ENCODE assay signal across 9 cellular contexts in genomic region chr17:76256430-76257050, GRCh38. TPM values are rescaled to one million over a fixed set of nuclear protein-coding genes. Genes with fewer than 3 reads are reported as not detected.
DNase-seq lines count a peak whose midpoint lies in the region; ATAC-seq, FAIRE-seq and TF ChIP-seq lines count a peak whose summit lies in the region.
"Not testable (repeated sequence)": the region's sequence is repeated elsewhere in the genome, so short reads cannot be mapped to it uniquely, and the experiment has no call there.
"Had no signal": no experiment of that assay in that cellular context is flagged by ENCODE, and none has a peak within 500 bp of the region (broad histone marks: within the 10 kb centered on the region; RNA-seq: fewer than 3 reads in every experiment).

No MANE protein-coding gene starts in this region.

- not testable (repeated sequence) for H3K9me3 Mint-ChIP-seq in CD8-positive, alpha-beta memory T cell

- not testable (repeated sequence) for H3K36me3 Mint-ChIP-seq in CD8-positive, alpha-beta memory T cell; T-helper 17 cell (ENCODE audit: low read depth)

- H3K4me3 Mint-ChIP-seq in CD8-positive, alpha-beta memory T cell: peak overlapping the region; percentile 43 to 88 (median 83)
- peak overlapping the region; percentile 58 for H3K4me3 Mint-ChIP-seq in T-helper 17 cell

- H3K79me2 ChIP-seq in K562 (ENCODE audit: control insufficient read depth, insufficient read depth, low read length): not testable (repeated sequence)

- not testable (repeated sequence) for H3K27me3 Mint-ChIP-seq in CD8-positive, alpha-beta memory T cell; T-helper 17 cell

- TSS peak; percentile 97 for BruUV-seq in K562 (replicated peaks; lab: Mats Ljungman, UMichigan)

- not testable (repeated sequence) for ATAC-seq in T-helper 17 cell, mucosa of descending colon
- peak; percentile 57 for ATAC-seq in K562

- peaks cover 47% of the 10 kb centered on the region for H3K4me1 ChIP-seq in CD8-positive, alpha-beta memory T cell (ENCODE audit: insufficient read depth, low read length)
- not testable (repeated sequence) for H3K4me1 ChIP-seq in K562 (replicated peaks in 1 of 2; ENCODE audit: control insufficient read depth in 2 of 2, insufficient read depth in 2 of 2, low read length in 2 of 2); tibial artery
- H3K4me1 ChIP-seq in mucosa of descending colon (ENCODE audit: low read depth) (peaks cover 38% of the 10 kb centered on the region), small intestine (ENCODE audit: control insufficient read depth in 2 of 2, insufficient read depth in 1 of 2, low read depth in 1 of 2, low read length in 1 of 2) (peaks cover 6 to 11% of the 10 kb centered on the region in 2 donors)

- not testable (repeated sequence) for H3K27me3 ChIP-seq in CD8-positive, alpha-beta memory T cell (ENCODE audit: insufficient read depth, low read length, poor library complexity, severe bottlenecking); K562 (ENCODE audit: control insufficient read depth in 2 of 2, insufficient read depth in 2 of 2, low read length in 2 of 2); small intestine (ENCODE audit: control insufficient read depth in 2 of 2, insufficient read depth in 2 of 2, low read length in 2 of 2)
- peaks cover 0 to 29% of the 10 kb centered on the region in 2 donors for H3K27me3 ChIP-seq in tibial artery

- not testable (repeated sequence) for H3K27ac ChIP-seq in CD8-positive, alpha-beta memory T cell (ENCODE audit: low read depth, low read length); K562 (ENCODE audit: extremely low read depth, low read depth, low read length); tibial artery
- peak overlapping the region; percentile 30 to 45 for H3K27ac ChIP-seq in small intestine (ENCODE audit: low read depth in 1 of 2, low read length in 1 of 2)

- H3K9ac ChIP-seq in K562 (ENCODE audit: insufficient read depth in 1 of 2, low read depth in 2 of 2, low read length in 2 of 2): not testable (repeated sequence)

- TF ChIP-seq POLR2A in K562 (conservative IDR thresholded peaks at IDR 0.05): peak; percentile 75

- H3K4me3 ChIP-seq in CD8-positive, alpha-beta memory T cell (ENCODE audit: low read length): peak overlapping the region; percentile 26
- not testable (repeated sequence) for H3K4me3 ChIP-seq in K562; mucosa of descending colon; small intestine (ENCODE audit: low read depth in 1 of 2, low read length in 2 of 2); tibial artery

- CTCF ChIA-PET in CD8-positive, alpha-beta memory T cell (lab: Charles Lee): interaction anchor here (0.6 to 3.1 kb wide), 13 partner anchors 10 to 130 kb away, joined by 3 to 11 read pairs (median 4); no protein-coding TSS in a partner anchor
- CTCF ChIA-PET in K562 (lab: Yijun Ruan, JAX; ENCODE audit: low intra/inter-chr PET ratio): not testable (repeated sequence)

- not testable (repeated sequence) for H3K36me3 ChIP-seq in CD8-positive, alpha-beta memory T cell (ENCODE audit: insufficient read depth, low read length); K562 (ENCODE audit: control insufficient read depth, insufficient read depth, low read length); mucosa of descending colon (ENCODE audit: low read depth); small intestine (ENCODE audit: control insufficient read depth in 2 of 2, insufficient read depth in 2 of 2, low read length in 2 of 2); tibial artery

- H3K9me1 ChIP-seq in K562 (ENCODE audit: control insufficient read depth, insufficient read depth, low read length): not testable (repeated sequence)

- in situ Hi-C loops in K562 (cut with MboI): not testable (repeated sequence)

- not testable (repeated sequence) for TF ChIP-seq CTCF in K562 (IDR thresholded peaks at IDR 0.05 in 2 of 3, conservative IDR thresholded peaks at IDR 0.05 in 1 of 3; ENCODE audit: insufficient read depth in 2 of 3, low read depth in 1 of 3, low read length in 3 of 3); mucosa of descending colon (IDR thresholded peaks at IDR 0.05); tibial artery (IDR thresholded peaks at IDR 0.05)

- H3K4me1 Mint-ChIP-seq in CD8-positive, alpha-beta memory T cell: peaks cover 38 to 47% (median 42%) of the 10 kb centered on the region in 3 donors
- H3K4me1 Mint-ChIP-seq in T-helper 17 cell: peaks cover 23% of the 10 kb centered on the region

- 30% methylated on average over 19 of the region's 19 CpGs for WGBS in K562 (ENCODE audit: insufficient coverage, low coverage, missing lambda C conversion rate)
- 56 to 72% (median 67%) methylated on average over 19 of the region's 19 CpGs for WGBS in small intestine, 3 donors

- TF ChIP-seq RAD21 in K562 (CRISPR knock-in tag; conservative IDR thresholded peaks at IDR 0.05 in 1 of 2, IDR thresholded peaks at IDR 0.05 in 1 of 2): not testable (repeated sequence)

- not testable (repeated sequence) for H3K4me2 ChIP-seq in K562 (ENCODE audit: insufficient read depth, low read length)

- not testable (repeated sequence) for FAIRE-seq in K562 (lab: Jason Lieb, UNC); small intestine (lab: Jason Lieb, UNC)

- peak in 3 of 5 donors; percentile 68 to 83 (median 69) for DNase-seq in CD8-positive, alpha-beta memory T cell
- not testable (repeated sequence) for DNase-seq in T-helper 17 cell
- DNase-seq in activated CD8-positive, alpha-beta memory T cell treated with anti-CD3 and anti-CD28 coated beads for 24 hours: peak; percentile 78
- DNase-seq in activated gamma-delta T cell treated with Interleukin-2 at 50 U/mL for 16 hours (peak; percentile 47), K562 (ENCODE audit: extremely low read depth in 1 of 4, low spot score in 3 of 4) (peak in 1 of 4 experiments; percentile 63), mucosa of descending colon (peak in 2 of 3 donors; percentile 32 to 54), small intestine (peak; percentile 53), tibial artery (peak; percentile 1 to 39)

- H2AFZ ChIP-seq in K562 (ENCODE audit: low read depth, low read length): not testable (repeated sequence)

- not testable (repeated sequence) for H3K9me3 ChIP-seq in CD8-positive, alpha-beta memory T cell (ENCODE audit: low read length); T-helper 17 cell (ENCODE audit: control insufficient read depth, low read length, poor library complexity, severe bottlenecking); K562 (replicated peaks; ENCODE audit: control insufficient read depth, insufficient read depth, low read depth, low read length); mucosa of descending colon; small intestine (ENCODE audit: control insufficient read depth, low read depth); tibial artery

- peak; percentile 10; the same call in 1 of the 2 replicates for TF ChIP-seq EP300 in K562 (IDR thresholded peaks at IDR 0.05; ENCODE audit: low read length)

- peak overlapping the region; percentile 70 to 95 (median 90) for H3K27ac Mint-ChIP-seq in CD8-positive, alpha-beta memory T cell
- H3K27ac Mint-ChIP-seq in T-helper 17 cell: not testable (repeated sequence)

- POLR2A ChIA-PET in CD8-positive, alpha-beta memory T cell (lab: Charles Lee): interaction anchor here (0.5 to 2.3 kb wide), 12 partner anchors 9 to 300 kb away, joined by 3 to 34 read pairs (median 4); partner anchors contain the start of genes RNF157 and UBALD2
- POLR2A ChIA-PET in K562 (lab: Yijun Ruan, JAX): interaction anchor here (0.7 to 17.8 kb wide), 8 partner anchors 8 to 49 kb away, joined by 3 to 227 read pairs (median 4); partner anchors contain the start of genes RNF157 and UBALD2

- intact Hi-C loops in K562 (cut with micrococcal nuclease); mucosa of descending colon (cut with DNase I, micrococcal nuclease); tibial artery (cut with DNase I; ENCODE audit: low total_unique reads): not testable (repeated sequence)

- H4K20me1 ChIP-seq in K562 (replicated peaks; ENCODE audit: control insufficient read depth, insufficient read depth, low read length): not testable (repeated sequence)

RNA-seq across cellular contexts. Expression of gene UBALD2, which starts 8.6 kb away (rescaled TPM):
- total RNA-seq in CD8-positive, alpha-beta memory T cell: 100 to 1,000 TPM; 125 to 133 TPM
- 8.7 TPM for polyA plus RNA-seq in CD8-positive, alpha-beta memory T cell
- 100 to 1,000 TPM; 201 to 252 TPM for total RNA-seq in T-helper 17 cell
- 10.6 and 25.5 TPM in 2 replicates for total RNA-seq in K562 (2011; cell fraction: chromatin; rRNA removed; ENCODE audit: low replicate concordance)
- 27.3 and 33.0 TPM in 2 replicates for total RNA-seq in K562 (2011; cell fraction: nucleolus; rRNA removed)
- total RNA-seq in K562 (2011; cell fraction: nucleoplasm; rRNA removed): 22.7 and 24.3 TPM in 2 replicates
- total RNA-seq in K562 (2014; rRNA removed): 43.1 and 52.7 TPM in 2 replicates
- total RNA-seq in K562 (2014; rRNA removed; fragmentation: Illumina TruSeq; extraction: Trizol): 5.8 and 7.6 TPM in 2 replicates
- 21.9 and 25.3 TPM in 2 replicates for total RNA-seq in K562 (2015; rRNA removed; fragmentation: Illumina TruSeq; extraction: Trizol)
- total RNA-seq in K562 (2021): 85.3 and 94.1 TPM in 2 replicates
- polyA plus RNA-seq in K562 (2011; rRNA removed): 46.6 and 79.6 TPM in 2 replicates
- polyA plus RNA-seq in K562 (2011; cell fraction: cytosol; rRNA removed): 34.5 and 74.0 TPM in 2 replicates
- 55.6 and 56.6 TPM in 2 replicates for polyA plus RNA-seq in K562 (2011; cell fraction: nucleus; rRNA removed)
- 62.8 and 75.4 TPM in 2 replicates for polyA plus RNA-seq in K562 (2012)
- 17.4 and 39.3 TPM in 2 replicates for polyA plus RNA-seq in K562 (2014; fragmentation: Illumina TruSeq; extraction: Trizol)
- polyA plus RNA-seq in K562 (2014; fragmentation: Nextera tagmentation; extraction: Ambion mirVana): 1 to 10 TPM; 2.3 to 3.9 TPM
- polyA plus RNA-seq in K562 (2014; rRNA removed): 40.6 and 46.5 TPM in 2 replicates
- polyA minus RNA-seq in K562 (2011; rRNA and poly(A)+ RNA removed): 8.0 and 8.5 TPM in 2 replicates
- polyA minus RNA-seq in K562 (2011; cell fraction: cytosol; rRNA and poly(A)+ RNA removed): 32.8 and 59.0 TPM in 2 replicates
- 8.1 and 9.6 TPM in 2 replicates for polyA minus RNA-seq in K562 (2011; cell fraction: nucleus; rRNA and poly(A)+ RNA removed)
- 100 to 1,000 TPM in 1 of 3 donors, 10 to 100 TPM in 2; 46.6 to 132 (median 99.1) TPM for total RNA-seq in mucosa of descending colon
- polyA plus RNA-seq in small intestine: 100 to 1,000 TPM in 2 of 3 donors, 10 to 100 TPM in 1; 54.3 to 118 (median 114) TPM

RNA-seq across cellular contexts. Expression of gene RNF157, which starts 16.2 kb away (rescaled TPM):
- total RNA-seq in CD8-positive, alpha-beta memory T cell: 10 to 100 TPM; 13.9 TPM
- polyA plus RNA-seq in CD8-positive, alpha-beta memory T cell: 10.7 TPM
- total RNA-seq in T-helper 17 cell: 10 to 100 TPM; 43.5 to 45.3 TPM
- 105 and 114 TPM in 2 replicates for total RNA-seq in K562 (2011; cell fraction: chromatin; rRNA removed; ENCODE audit: low replicate concordance)
- 43.7 and 60.5 TPM in 2 replicates for total RNA-seq in K562 (2011; cell fraction: nucleolus; rRNA removed)
- 85.8 and 127 TPM in 2 replicates for total RNA-seq in K562 (2011; cell fraction: nucleoplasm; rRNA removed)
- total RNA-seq in K562 (2014; rRNA removed): 12.7 and 21.6 TPM in 2 replicates
- 16.3 and 17.9 TPM in 2 replicates for total RNA-seq in K562 (2014; rRNA removed; fragmentation: Illumina TruSeq; extraction: Trizol)
- total RNA-seq in K562 (2015; rRNA removed; fragmentation: Illumina TruSeq; extraction: Trizol): 28.2 and 28.7 TPM in 2 replicates
- 28.6 and 29.0 TPM in 2 replicates for total RNA-seq in K562 (2021)
- polyA plus RNA-seq in K562 (2011; rRNA removed): 30.5 and 37.8 TPM in 2 replicates
- polyA plus RNA-seq in K562 (2011; cell fraction: cytosol; rRNA removed): 29.5 and 33.1 TPM in 2 replicates
- polyA plus RNA-seq in K562 (2011; cell fraction: nucleus; rRNA removed): 28.4 and 36.3 TPM in 2 replicates
- 21.3 and 53.9 TPM in 2 replicates for polyA plus RNA-seq in K562 (2012)
- 29.0 and 31.7 TPM in 2 replicates for polyA plus RNA-seq in K562 (2014; fragmentation: Illumina TruSeq; extraction: Trizol)
- polyA plus RNA-seq in K562 (2014; fragmentation: Nextera tagmentation; extraction: Ambion mirVana): 10 to 100 TPM in 1 of 2 experiments, 1 to 10 TPM in 1; 8.1 to 12.7 TPM
- 20.8 and 26.3 TPM in 2 replicates for polyA plus RNA-seq in K562 (2014; rRNA removed)
- polyA minus RNA-seq in K562 (2011; rRNA and poly(A)+ RNA removed): 40.3 and 41.8 TPM in 2 replicates
- polyA minus RNA-seq in K562 (2011; cell fraction: cytosol; rRNA and poly(A)+ RNA removed): 30.4 and 40.2 TPM in 2 replicates
- polyA minus RNA-seq in K562 (2011; cell fraction: nucleus; rRNA and poly(A)+ RNA removed): 13.2 and 28.3 TPM in 2 replicates
- 10 to 100 TPM; 11.6 to 45.8 (median 17.5) TPM for total RNA-seq in mucosa of descending colon
- polyA plus RNA-seq in small intestine: 10 to 100 TPM; 18.1 to 30.6 (median 25.0) TPM
- polyA plus RNA-seq: keratinocyte had no signal

RNA-seq across cellular contexts. Expression of gene QRICH2, which starts 51.5 kb away (rescaled TPM):
- 1 to 10 TPM; 2.4 to 2.5 TPM for total RNA-seq in CD8-positive, alpha-beta memory T cell
- 0.22 TPM for polyA plus RNA-seq in CD8-positive, alpha-beta memory T cell
- total RNA-seq in T-helper 17 cell: 1 to 10 TPM; 1.7 to 3.6 TPM
- total RNA-seq in K562 (2011; cell fraction: chromatin; rRNA removed; ENCODE audit: low replicate concordance): 4.4 and 9.4 TPM in 2 replicates
- total RNA-seq in K562 (2011; cell fraction: nucleolus; rRNA removed): 3.3 and 4.1 TPM in 2 replicates
- total RNA-seq in K562 (2011; cell fraction: nucleoplasm; rRNA removed): 2.4 TPM in 2 replicates
- 1.3 and 1.5 TPM in 2 replicates for total RNA-seq in K562 (2014; rRNA removed)
- total RNA-seq in K562 (2014; rRNA removed; fragmentation: Illumina TruSeq; extraction: Trizol): 0.89 and 1.1 TPM in 2 replicates
- 1.6 and 2.0 TPM in 2 replicates for total RNA-seq in K562 (2015; rRNA removed; fragmentation: Illumina TruSeq; extraction: Trizol)
- total RNA-seq in K562 (2021): 1.4 and 2.0 TPM in 2 replicates
- polyA plus RNA-seq in K562 (2011; rRNA removed): 0.46 and 1.3 TPM in 2 replicates
- polyA plus RNA-seq in K562 (2011; cell fraction: cytosol; rRNA removed): 0.82 and 1.0 TPM in 2 replicates
- polyA plus RNA-seq in K562 (2011; cell fraction: nucleus; rRNA removed): 3.4 and 4.1 TPM in 2 replicates
- polyA plus RNA-seq in K562 (2012): 1.5 and 13.0 TPM in 2 replicates
- polyA plus RNA-seq in K562 (2014; fragmentation: Illumina TruSeq; extraction: Trizol): 0.40 and 0.61 TPM in 2 replicates
- polyA plus RNA-seq in K562 (2014; fragmentation: Nextera tagmentation; extraction: Ambion mirVana): under 1 TPM; 0.03 to 0.07 TPM
- 0.81 and 1.2 TPM in 2 replicates for polyA plus RNA-seq in K562 (2014; rRNA removed)
- polyA minus RNA-seq in K562 (2011; rRNA and poly(A)+ RNA removed): 6.7 and 10.1 TPM in 2 replicates
- polyA minus RNA-seq in K562 (2011; cell fraction: cytosol; rRNA and poly(A)+ RNA removed): 1.8 and 2.2 TPM in 2 replicates
- polyA minus RNA-seq in K562 (2011; cell fraction: nucleus; rRNA and poly(A)+ RNA removed): 1.1 and 2.2 TPM in 2 replicates
- total RNA-seq in mucosa of descending colon: 1 to 10 TPM; 1.6 to 4.7 (median 3.2) TPM
- 1 to 10 TPM; 2.5 to 3.0 (median 2.7) TPM for polyA plus RNA-seq in small intestine
